In genomic region chr11:66480116-66480938, GRCh38 we compare ENCODE assay signal across 8 cellular contexts. TPM values are rescaled to one million over a fixed set of nuclear protein-coding genes. Genes with fewer than 3 reads are reported as not detected.
DNase-seq lines count a peak whose midpoint lies in the region; ATAC-seq and TF ChIP-seq lines count a peak whose summit lies in the region.

Gene DPP3 (plus strand): TSS chr11:66480434. CDS start chr11:66482201, 1,767 bp downstream.

- H3K36me3 Mint-ChIP-seq in type B pancreatic cell: peaks cover 4% of the 10 kb centered on the region

- intact Hi-C loops in cardiac septum (cut with DNase I): loop anchor here (2.0 kb wide), 1 partner anchor 30 kb away; the partner anchor contains the start of gene BBS1

- H3K9me3 Mint-ChIP-seq in type B pancreatic cell: no peaks in the 10 kb centered on the region

- peak within 1 kb of the TSS; percentile 76 for H3K4me3 ChIP-seq in GM12865 (ENCODE audit: low read depth, low read length)
- peak within 1 kb of the TSS; percentile 92 for H3K4me3 ChIP-seq in adipocyte (ENCODE audit: low read length)

- peaks cover 19% of the 10 kb centered on the region for H3K4me1 ChIP-seq in adipocyte (ENCODE audit: control insufficient read depth, insufficient read depth, low read length)

- peak; percentile 83 for ATAC-seq in HG02763 (IDR thresholded peaks at IDR 0.05; ENCODE audit: unreplicated experiment)

- DNase-seq in GM12865 (ENCODE audit: low read depth) (peak; percentile 98), NCI-H1417 treated with DMSO at 0.1 percent for 48 hours (lab: John Stamatoyannopoulos, UW) (peak; percentile 87), SW480 (ENCODE audit: low spot score) (peak; percentile 98), adipocyte (ENCODE audit: low read depth) (peak; percentile 99), cardiac septum (ENCODE audit: low spot score) (peak; percentile 98), pons (ENCODE audit: low spot score) (peak; percentile 95), type B pancreatic cell (ENCODE audit: extremely low spot score, unreplicated experiment) (peak; percentile 97)

- H3K27me3 Mint-ChIP-seq in type B pancreatic cell: no peaks in the 10 kb centered on the region

- no peaks in the 10 kb centered on the region for H3K27me3 ChIP-seq in adipocyte (replicated peaks; ENCODE audit: control insufficient read depth, insufficient read depth, low read length)

- peak within 1 kb of the TSS; percentile 94 for H3K4me3 Mint-ChIP-seq in type B pancreatic cell

- H3K9me3 ChIP-seq in adipocyte (ENCODE audit: control insufficient read depth, low read length): no peaks in the 10 kb centered on the region

- peak within 1 kb of the TSS; percentile 99 for H3K9ac ChIP-seq in adipocyte (ENCODE audit: low read length)

- H3K36me3 ChIP-seq in adipocyte (ENCODE audit: control insufficient read depth, insufficient read depth, low read length, severe bottlenecking): peaks cover 11% of the 10 kb centered on the region

- TF ChIP-seq CTCF in GM12865 (IDR thresholded peaks at IDR 0.05; ENCODE audit: insufficient read depth, low read depth, low read length, missing control alignments) (no peak), type B pancreatic cell (conservative IDR thresholded peaks at IDR 0.05) (no peak)

- H3K4me1 Mint-ChIP-seq in type B pancreatic cell (ENCODE audit: unreplicated experiment): peaks cover 19% of the 10 kb centered on the region

- peak within 1 kb of the TSS; percentile 89 for H3K27ac Mint-ChIP-seq in type B pancreatic cell

RNA-seq across cellular contexts. Expression of gene DPP3, which starts in this region (rescaled TPM):
- 13.2 TPM for total RNA-seq in cardiac septum
- 42.7 and 44.0 TPM in 2 replicates for total RNA-seq in type B pancreatic cell (ENCODE audit: low replicate concordance)

Comparison
In these comparisons a context has a peak if more than half of its experiments do, and no peak if none do; other contexts are left out.
1. Peak in every context shown above with its lines: DNase-seq, ATAC-seq and H3K4me3 ChIP-seq.